In genomic region chrX:44784241-44784640, GRCh38 we compare ENCODE assay signal across 22 cellular contexts. TPM values are rescaled to one million over a fixed set of nuclear protein-coding genes. Genes with fewer than 3 reads are reported as not detected.
"Had no signal": no experiment of that assay in that cellular context is flagged by ENCODE, and none has a peak within 500 bp of the region (broad histone marks: within the 10 kb centered on the region; RNA-seq: fewer than 3 reads in every experiment).

No MANE protein-coding gene starts in this region.

- H3K4me1 Mint-ChIP-seq: activated T-helper 17 cell treated with anti-CD3 and anti-CD28 coated beads, Interleukin-2, amount 50 U/mL, for 72 hours; endodermal cell; memory B cell; natural killer cell had no signal

- H3K4me3 Mint-ChIP-seq: activated T-helper 17 cell treated with anti-CD3 and anti-CD28 coated beads, Interleukin-2, amount 50 U/mL, for 72 hours; dendritic cell treated with granulocyte-macrophage colony-stimulating factor and Interleukin-4, amounts not matched to agents 40 ng/mL and 50 ng/mL, for 4 days; endodermal cell; memory B cell; natural killer cell had no signal

- H3K4me3 ChIP-seq: adrenal gland, body of pancreas, esophagus muscularis mucosa, heart right ventricle, left lung, smooth muscle cell, tibial artery, uterus had no signal

- H3K27me3 Mint-ChIP-seq: activated T-helper 17 cell treated with anti-CD3 and anti-CD28 coated beads, Interleukin-2, amount 50 U/mL, for 72 hours; dendritic cell treated with granulocyte-macrophage colony-stimulating factor and Interleukin-4, amounts not matched to agents 40 ng/mL and 50 ng/mL, for 4 days had no signal

- H3K27ac Mint-ChIP-seq: activated T-helper 17 cell treated with anti-CD3 and anti-CD28 coated beads, Interleukin-2, amount 50 U/mL, for 72 hours; dendritic cell treated with granulocyte-macrophage colony-stimulating factor and Interleukin-4, amounts not matched to agents 40 ng/mL and 50 ng/mL, for 4 days; endodermal cell; memory B cell; natural killer cell had no signal

- H3K4me1 ChIP-seq: adrenal gland, body of pancreas, esophagus muscularis mucosa, heart right ventricle, left lung, tibial artery, uterus had no signal

- DNase-seq: activated CD4-positive, alpha-beta T cell treated with anti-CD3 and anti-CD28 coated beads for 4 hours; activated CD8-positive, alpha-beta memory T cell treated with anti-CD3 and anti-CD28 coated beads for 24 hours; activated naive CD4-positive, alpha-beta T cell treated with anti-CD3 and anti-CD28 coated beads, Interleukin-2, amount 50 U/mL, for 16 hours; activated T-cell treated with anti-CD3 and anti-CD28 coated beads for 4 hours; adrenal gland; body of pancreas; endodermal cell; heart right ventricle; left lung; natural killer cell; right cardiac atrium; tibial artery; uterus; WERI-Rb-1 had no signal

- H3K36me3 ChIP-seq: adrenal gland, esophagus muscularis mucosa, heart right ventricle, left lung, tibial artery, uterus, WERI-Rb-1 had no signal

- H3K4me2 ChIP-seq: smooth muscle cell had no signal

- H3K27ac ChIP-seq: adrenal gland, body of pancreas, esophagus muscularis mucosa, heart right ventricle, left lung, tibial artery, uterus, WERI-Rb-1 had no signal

- H3K9me3 ChIP-seq: adrenal gland, body of pancreas, esophagus muscularis mucosa, heart right ventricle, left lung, tibial artery, uterus had no signal

- H3K36me3 Mint-ChIP-seq: memory B cell, natural killer cell had no signal

- H3K27me3 ChIP-seq: body of pancreas, esophagus muscularis mucosa, tibial artery, uterus had no signal

- ATAC-seq: activated T-helper 17 cell treated with anti-CD3 and anti-CD28 coated beads, Interleukin-2, amount 50 U/mL, for 72 hours; body of pancreas; heart right ventricle; left lung; natural killer cell; right cardiac atrium had no signal

- H3K9me3 Mint-ChIP-seq: activated T-helper 17 cell treated with anti-CD3 and anti-CD28 coated beads, Interleukin-2, amount 50 U/mL, for 72 hours; dendritic cell treated with granulocyte-macrophage colony-stimulating factor and Interleukin-4, amounts not matched to agents 40 ng/mL and 50 ng/mL, for 4 days; memory B cell; natural killer cell had no signal

RNA-seq across cellular contexts. Expression of gene DUSP21, which starts 59.6 kb away (rescaled TPM):
- total RNA-seq: activated T-helper 17 cell treated with anti-CD3 and anti-CD28 coated beads, Interleukin-2, amount 50 U/mL, for 72 hours; adrenal gland; body of pancreas; endodermal cell; esophagus muscularis mucosa; frontal cortex; heart right ventricle; left lung; mucosa of gallbladder; natural killer cell; posterior vena cava; right cardiac atrium; smooth muscle cell; uterus had no signal
- polyA plus RNA-seq: adrenal gland, heart right ventricle, right cardiac atrium, smooth muscle cell had no signal
